In the genomic region with DNA sequence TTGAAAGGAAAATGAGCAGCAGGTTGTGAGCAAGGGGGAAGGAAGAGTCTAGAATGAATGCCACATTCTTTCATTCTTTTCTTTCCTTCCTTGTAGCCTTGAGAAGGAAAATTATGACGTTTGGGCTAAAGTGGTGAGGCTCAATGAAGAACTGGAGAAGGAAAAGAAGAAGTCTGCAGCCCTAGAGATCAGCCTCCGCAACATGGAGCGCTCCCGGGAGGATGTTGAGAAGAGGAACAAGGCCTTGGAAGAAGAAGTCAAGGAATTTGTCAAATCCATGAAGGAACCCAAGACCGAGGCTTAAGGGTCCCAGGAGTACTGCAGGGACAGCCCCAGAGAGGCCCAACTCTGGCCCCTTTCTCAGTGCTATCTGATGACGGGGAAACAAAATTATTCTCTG, we compare ENCODE assay signal across 28 cellular contexts. TPM values are rescaled to one million over a fixed set of nuclear protein-coding genes. Genes with fewer than 3 reads are reported as not detected.
DNase-seq lines count a peak whose midpoint lies in the region; ATAC-seq and TF ChIP-seq lines count a peak whose summit lies in the region.
"Had no signal": no experiment of that assay in that cellular context is flagged by ENCODE, and none has a peak within 500 bp of the region (broad histone marks: within the 10 kb centered on the region; RNA-seq: fewer than 3 reads in every experiment).

No MANE protein-coding gene starts in this region.

- peaks cover 34% of the 10 kb centered on the region for H3K4me1 Mint-ChIP-seq in T-helper 2 cell treated with Interferon-gamma antibody and Interleukin-4, amounts not matched to agents 5 μg/mL and 100 μg/mL, for 36 hours (ENCODE audit: low read depth)
- H3K4me1 Mint-ChIP-seq in activated B cell treated with CpG ODN at 0.5 μM for 24 hours (peaks cover 58% of the 10 kb centered on the region), memory B cell (peaks cover 38% of the 10 kb centered on the region)

- DNase-seq in T-helper 2 cell treated with Interferon-gamma antibody and Interleukin-4, amounts not matched to agents 5 μg/mL and 100 μg/mL, for 36 hours (ENCODE audit: low spot score) = no peak
- DNase-seq in T-helper 2 cell (no peak), CD1c-positive myeloid dendritic cell (ENCODE audit: extremely low spot score) (peak; percentile 69), activated B cell treated with CpG ODN at 0.5 μM for 24 hours (no peak), memory B cell (ENCODE audit: low spot score in 2 of 2) (no peak), KBM-7 (no peak), kidney glomerular epithelial cell (lab: John Stamatoyannopoulos, UW) (no peak)
- DNase-seq: 8988T; activated CD4-positive, alpha-beta T cell treated with anti-CD3 and anti-CD28 coated beads, Interleukin-2, amount 50 U/mL, for 4 hours; activated T-cell treated with anti-CD3 and anti-CD28 coated beads, Interleukin-2, amount 50 U/mL, for 1 hour; body of pancreas; Caco-2; DMS79; effector CD4-positive, alpha-beta T cell; heart left ventricle; left colon; mesendoderm; NCI-H1694 treated with DMSO at 0.1 percent for 48 hours; NCI-H526 treated with DMSO at 0.1 percent for 48 hours had no signal

- no peaks in the 10 kb centered on the region for H3K27me3 Mint-ChIP-seq in T-helper 2 cell treated with Interferon-gamma antibody and Interleukin-4, amounts not matched to agents 5 μg/mL and 100 μg/mL, for 36 hours (ENCODE audit: low read depth)
- H3K27me3 Mint-ChIP-seq in activated B cell treated with CpG ODN at 0.5 μM for 24 hours (no peaks in the 10 kb centered on the region), memory B cell (no peaks in the 10 kb centered on the region)

- ATAC-seq in activated B cell treated with CpG ODN at 0.5 μM for 24 hours (ENCODE audit: low read depth) (no peak), memory B cell (ENCODE audit: low read depth) (no peak), HG02884 (IDR thresholded peaks at IDR 0.05; ENCODE audit: unreplicated experiment) (no peak)
- ATAC-seq: body of pancreas, heart left ventricle, left colon had no signal

- H3K9me3 Mint-ChIP-seq in T-helper 2 cell treated with Interferon-gamma antibody and Interleukin-4, amounts not matched to agents 5 μg/mL and 100 μg/mL, for 36 hours = no peaks in the 10 kb centered on the region
- H3K9me3 Mint-ChIP-seq in activated B cell treated with CpG ODN at 0.5 μM for 24 hours (no peaks in the 10 kb centered on the region), memory B cell (no peaks in the 10 kb centered on the region)

- no peak overlapping the region for H3K4me3 Mint-ChIP-seq in T-helper 2 cell treated with Interferon-gamma antibody and Interleukin-4, amounts not matched to agents 5 μg/mL and 100 μg/mL, for 36 hours
- no peak overlapping the region for H3K4me3 Mint-ChIP-seq in activated B cell treated with CpG ODN at 0.5 μM for 24 hours
- no peak overlapping the region for H3K4me3 Mint-ChIP-seq in memory B cell

- CTCF ChIA-PET in activated B cell treated with CpG ODN at 0.5 μM for 24 hours (lab: Charles Lee) = interaction anchor here (0.6 kb wide), 1 partner anchor 12 kb away, joined by 3 read pairs; no protein-coding TSS in a partner anchor

- peaks cover 70% of the 10 kb centered on the region for H3K36me3 Mint-ChIP-seq in T-helper 2 cell treated with Interferon-gamma antibody and Interleukin-4, amounts not matched to agents 5 μg/mL and 100 μg/mL, for 36 hours (ENCODE audit: low read depth)
- H3K36me3 Mint-ChIP-seq in activated B cell treated with CpG ODN at 0.5 μM for 24 hours (ENCODE audit: low read depth) = peaks cover 75% of the 10 kb centered on the region
- H3K36me3 Mint-ChIP-seq in memory B cell = peaks cover 36% of the 10 kb centered on the region

- in situ Hi-C loops in KBM-7 (cut with MboI; ENCODE audit: low pct_unique_long_range_greater_than_20kb, low sequenced_read_pairs) = no loop called here

- intact Hi-C loops in activated B cell treated with CpG ODN at 0.5 μM for 24 hours (cut with micrococcal nuclease) = no loop called here

- no peak for TF ChIP-seq CTCF in activated B cell treated with CpG ODN at 0.5 μM for 24 hours (IDR thresholded peaks at IDR 0.05)

- POLR2A ChIA-PET in activated B cell treated with CpG ODN at 0.5 μM for 24 hours (lab: Charles Lee) = interaction anchor here (2.0 to 3.2 kb wide), 2 partner anchors 10 to 82 kb away, joined by 12 to 17 read pairs; no protein-coding TSS in a partner anchor

- H3K27ac Mint-ChIP-seq in T-helper 2 cell treated with Interferon-gamma antibody and Interleukin-4, amounts not matched to agents 5 μg/mL and 100 μg/mL, for 36 hours = peak overlapping the region; percentile 48
- H3K27ac Mint-ChIP-seq in activated B cell treated with CpG ODN at 0.5 μM for 24 hours (peak overlapping the region; percentile 72), memory B cell (peak overlapping the region; percentile 4)

RNA-seq across cellular contexts. Expression of a gene that starts 45.3 kb away (rescaled TPM):
- total RNA-seq in activated B cell treated with CpG ODN at 0.5 μM for 24 hours = not detected in 2 replicates
- total RNA-seq: body of pancreas, Caco-2, epithelial cell of proximal tubule, left colon, LHCN-M2, osteocyte, renal cortical epithelial cell, RPMI7951, SK-MEL-5, suprapubic skin, urinary bladder had no signal

Comparison
In these comparisons a context has a peak if more than half of its experiments do, and no peak if none do; other contexts are left out.
1. H3K27ac Mint-ChIP-seq: peak in every context shown above with its lines; median percentile 72 in activated B cell treated with CpG ODN at 0.5 μM for 24 hours; 48 in T-helper 2 cell treated with Interferon-gamma antibody and Interleukin-4, amounts not matched to agents 5 μg/mL and 100 μg/mL, for 36 hours; 4 in memory B cell.